In genomic region chr12:12095016-12095415, GRCh38 we compare ENCODE assay signal across 1 cellular context.
TF ChIP-seq lines count a peak whose summit lies in the region.

No MANE protein-coding gene starts in this region.

TF ChIP-seq in HepG2, 621 proteins besides CTCF, POLR2A, EP300 and RAD21 (continued from another document and continues in another):
- TF ChIP-seq, protein P1, sequence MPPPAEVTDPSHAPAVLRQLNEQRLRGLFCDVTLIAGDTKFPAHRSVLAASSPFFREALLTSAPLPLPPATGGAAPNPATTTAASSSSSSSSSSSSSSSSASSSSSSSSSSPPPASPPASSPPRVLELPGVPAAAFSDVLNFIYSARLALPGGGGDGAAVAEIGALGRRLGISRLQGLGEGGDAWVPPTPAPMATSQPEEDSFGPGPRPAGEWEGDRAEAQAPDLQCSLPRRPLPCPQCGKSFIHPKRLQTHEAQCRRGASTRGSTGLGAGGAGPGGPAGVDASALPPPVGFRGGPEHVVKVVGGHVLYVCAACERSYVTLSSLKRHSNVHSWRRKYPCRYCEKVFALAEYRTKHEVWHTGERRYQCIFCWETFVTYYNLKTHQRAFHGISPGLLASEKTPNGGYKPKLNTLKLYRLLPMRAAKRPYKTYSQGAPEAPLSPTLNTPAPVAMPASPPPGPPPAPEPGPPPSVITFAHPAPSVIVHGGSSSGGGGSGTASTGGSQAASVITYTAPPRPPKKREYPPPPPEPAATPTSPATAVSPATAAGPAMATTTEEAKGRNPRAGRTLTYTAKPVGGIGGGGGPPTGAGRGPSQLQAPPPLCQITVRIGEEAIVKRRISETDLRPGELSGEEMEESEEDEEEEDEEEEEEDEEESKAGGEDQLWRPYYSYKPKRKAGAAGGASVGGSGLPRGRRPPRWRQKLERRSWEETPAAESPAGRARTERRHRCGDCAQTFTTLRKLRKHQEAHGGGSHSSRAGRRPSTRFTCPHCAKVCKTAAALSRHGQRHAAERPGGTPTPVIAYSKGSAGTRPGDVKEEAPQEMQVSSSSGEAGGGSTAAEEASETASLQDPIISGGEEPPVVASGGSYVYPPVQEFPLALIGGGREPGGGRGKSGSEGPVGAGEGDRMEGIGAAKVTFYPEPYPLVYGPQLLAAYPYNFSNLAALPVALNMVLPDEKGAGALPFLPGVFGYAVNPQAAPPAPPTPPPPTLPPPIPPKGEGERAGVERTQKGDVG (CRISPR knock-in tag; IDR thresholded peaks at IDR 0.05; ENCODE audit: borderline replicate concordance) = no peak
- TF ChIP-seq ZBTB7A (CRISPR knock-in tag; IDR thresholded peaks at IDR 0.05) = no peak
- TF ChIP-seq, protein P2, sequence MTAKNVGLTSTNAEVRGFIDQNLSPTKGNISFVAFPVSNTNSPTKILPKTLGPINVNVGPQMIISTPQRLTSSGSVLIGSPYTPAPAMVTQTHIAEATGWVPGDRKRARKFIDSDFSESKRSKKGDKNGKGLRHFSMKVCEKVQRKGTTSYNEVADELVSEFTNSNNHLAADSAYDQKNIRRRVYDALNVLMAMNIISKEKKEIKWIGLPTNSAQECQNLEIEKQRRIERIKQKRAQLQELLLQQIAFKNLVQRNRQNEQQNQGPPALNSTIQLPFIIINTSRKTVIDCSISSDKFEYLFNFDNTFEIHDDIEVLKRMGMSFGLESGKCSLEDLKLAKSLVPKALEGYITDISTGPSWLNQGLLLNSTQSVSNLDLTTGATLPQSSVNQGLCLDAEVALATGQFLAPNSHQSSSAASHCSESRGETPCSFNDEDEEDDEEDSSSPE (CRISPR knock-in tag; IDR thresholded peaks at IDR 0.05) = no peak
- no peak for TF ChIP-seq SPEN (CRISPR knock-in tag; IDR thresholded peaks at IDR 0.05; ENCODE audit: low read depth)
- TF ChIP-seq ZNF224 (CRISPR knock-in tag; IDR thresholded peaks at IDR 0.05) = no peak
- no peak for TF ChIP-seq ZNF879 (CRISPR knock-in tag; IDR thresholded peaks at IDR 0.05)
- TF ChIP-seq THAP9 (CRISPR knock-in tag; IDR thresholded peaks at IDR 0.05; ENCODE audit: borderline replicate concordance) = no peak
- TF ChIP-seq TFAP4 (IDR thresholded peaks at IDR 0.05; ENCODE audit: borderline replicate concordance, low read depth) = no peak
- no peak for TF ChIP-seq NFIB (CRISPR knock-in tag; IDR thresholded peaks at IDR 0.05; ENCODE audit: borderline replicate concordance)
- TF ChIP-seq ZNF484 (CRISPR knock-in tag; IDR thresholded peaks at IDR 0.05; ENCODE audit: borderline replicate concordance, low read depth) = no peak
- no peak for TF ChIP-seq DNMT3B (CRISPR knock-in tag; conservative IDR thresholded peaks at IDR 0.05)
- no peak for TF ChIP-seq ZNF331 (CRISPR knock-in tag; IDR thresholded peaks at IDR 0.05)
- TF ChIP-seq ZBTB8A (CRISPR knock-in tag; IDR thresholded peaks at IDR 0.05; ENCODE audit: borderline replicate concordance, low read depth) = no peak
- no peak for TF ChIP-seq ZBTB39 (CRISPR knock-in tag; IDR thresholded peaks at IDR 0.05)
- TF ChIP-seq GABPA (IDR thresholded peaks at IDR 0.05; ENCODE audit: low read depth, low read length) = no peak
- peak; percentile 54; the same call in 1 of the 2 replicates for TF ChIP-seq GABPA (CRISPR knock-in tag; IDR thresholded peaks at IDR 0.05; ENCODE audit: low read depth)
- no peak for TF ChIP-seq PBX3 (CRISPR knock-in tag; IDR thresholded peaks at IDR 0.05; ENCODE audit: borderline replicate concordance)
- no peak for TF ChIP-seq KDM1A (CRISPR knock-in tag; IDR thresholded peaks at IDR 0.05)
- TF ChIP-seq RNF219 (CRISPR knock-in tag; IDR thresholded peaks at IDR 0.05) = no peak
- TF ChIP-seq ZNF841 (CRISPR knock-in tag; IDR thresholded peaks at IDR 0.05; ENCODE audit: borderline replicate concordance) = no peak
- no peak for TF ChIP-seq MTA1 (CRISPR knock-in tag; IDR thresholded peaks at IDR 0.05; ENCODE audit: borderline replicate concordance)
- TF ChIP-seq DZIP1 (CRISPR knock-in tag; IDR thresholded peaks at IDR 0.05) = no peak
- TF ChIP-seq ZNF33A (CRISPR knock-in tag; IDR thresholded peaks at IDR 0.05; ENCODE audit: borderline replicate concordance) = no peak
- peak; percentile 34; the same call in 1 of the 2 replicates for TF ChIP-seq NCOA2 (CRISPR knock-in tag; IDR thresholded peaks at IDR 0.05)
- no peak for TF ChIP-seq PAWR (CRISPR knock-in tag; IDR thresholded peaks at IDR 0.05; ENCODE audit: borderline replicate concordance)
- TF ChIP-seq NFE2L1 (CRISPR knock-in tag; IDR thresholded peaks at IDR 0.05; ENCODE audit: borderline replicate concordance) = no peak
- TF ChIP-seq, protein P3, sequence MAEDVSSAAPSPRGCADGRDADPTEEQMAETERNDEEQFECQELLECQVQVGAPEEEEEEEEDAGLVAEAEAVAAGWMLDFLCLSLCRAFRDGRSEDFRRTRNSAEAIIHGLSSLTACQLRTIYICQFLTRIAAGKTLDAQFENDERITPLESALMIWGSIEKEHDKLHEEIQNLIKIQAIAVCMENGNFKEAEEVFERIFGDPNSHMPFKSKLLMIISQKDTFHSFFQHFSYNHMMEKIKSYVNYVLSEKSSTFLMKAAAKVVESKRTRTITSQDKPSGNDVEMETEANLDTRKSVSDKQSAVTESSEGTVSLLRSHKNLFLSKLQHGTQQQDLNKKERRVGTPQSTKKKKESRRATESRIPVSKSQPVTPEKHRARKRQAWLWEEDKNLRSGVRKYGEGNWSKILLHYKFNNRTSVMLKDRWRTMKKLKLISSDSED (CRISPR knock-in tag; IDR thresholded peaks at IDR 0.05) = no peak
- no peak for TF ChIP-seq MEIS1 (CRISPR knock-in tag; IDR thresholded peaks at IDR 0.05; ENCODE audit: borderline replicate concordance)
- TF ChIP-seq ZNF549 (CRISPR knock-in tag; IDR thresholded peaks at IDR 0.05) = no peak
- TF ChIP-seq ZNF788 (CRISPR knock-in tag; IDR thresholded peaks at IDR 0.05; ENCODE audit: borderline replicate concordance) = no peak
- peak; percentile 65; the same call in 1 of the 2 replicates for TF ChIP-seq SKIL (CRISPR knock-in tag; IDR thresholded peaks at IDR 0.05; ENCODE audit: borderline replicate concordance)
- TF ChIP-seq, protein P4, sequence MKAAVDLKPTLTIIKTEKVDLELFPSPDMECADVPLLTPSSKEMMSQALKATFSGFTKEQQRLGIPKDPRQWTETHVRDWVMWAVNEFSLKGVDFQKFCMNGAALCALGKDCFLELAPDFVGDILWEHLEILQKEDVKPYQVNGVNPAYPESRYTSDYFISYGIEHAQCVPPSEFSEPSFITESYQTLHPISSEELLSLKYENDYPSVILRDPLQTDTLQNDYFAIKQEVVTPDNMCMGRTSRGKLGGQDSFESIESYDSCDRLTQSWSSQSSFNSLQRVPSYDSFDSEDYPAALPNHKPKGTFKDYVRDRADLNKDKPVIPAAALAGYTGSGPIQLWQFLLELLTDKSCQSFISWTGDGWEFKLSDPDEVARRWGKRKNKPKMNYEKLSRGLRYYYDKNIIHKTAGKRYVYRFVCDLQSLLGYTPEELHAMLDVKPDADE (CRISPR knock-in tag; IDR thresholded peaks at IDR 0.05) = no peak
- no peak for TF ChIP-seq ZFX (CRISPR knock-in tag; IDR thresholded peaks at IDR 0.05; ENCODE audit: low read depth)
- no peak for TF ChIP-seq ZFP1 (CRISPR knock-in tag; IDR thresholded peaks at IDR 0.05)
- no peak for TF ChIP-seq NR2F1 (CRISPR knock-in tag; IDR thresholded peaks at IDR 0.05)
